Comparison of ENCODE assay signal across 39 cellular contexts in the genomic region with DNA sequence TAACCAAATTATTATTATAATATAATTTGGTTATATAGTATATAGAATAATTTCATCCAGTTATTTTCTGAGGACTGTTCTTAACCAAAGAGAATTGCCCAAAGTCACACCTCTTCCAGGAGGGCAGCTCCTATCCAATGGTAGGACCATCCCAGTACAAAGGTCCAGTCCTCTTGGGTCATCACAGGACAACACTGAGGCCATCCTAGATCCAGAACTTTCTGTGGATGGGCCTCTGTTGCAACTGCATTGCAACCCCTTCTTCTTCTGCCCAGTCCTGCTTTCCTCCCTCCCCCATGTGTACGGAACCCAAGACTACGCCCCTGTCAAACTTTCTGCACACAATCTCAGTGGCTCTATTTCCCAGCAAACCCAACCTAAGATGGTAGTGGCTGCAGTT. TPM values are rescaled to one million over a fixed set of nuclear protein-coding genes. Genes with fewer than 3 reads are reported as not detected.
"Had no signal": no experiment of that assay in that cellular context is flagged by ENCODE, and none has a peak within 500 bp of the region (broad histone marks: within the 10 kb centered on the region; RNA-seq: fewer than 3 reads in every experiment).

No MANE protein-coding gene starts in this region.

- H3K4me1 ChIP-seq: breast epithelium had no signal

- H3K27ac ChIP-seq: adrenal gland, body of pancreas, brain microvascular endothelial cell, breast epithelium, VCaP had no signal

- H3K36me3 ChIP-seq: adrenal gland, brain microvascular endothelial cell, breast epithelium had no signal

- H3K27me3 ChIP-seq: adrenal gland, body of pancreas, brain microvascular endothelial cell, breast epithelium had no signal

- ATAC-seq: activated CD8-positive, alpha-beta T cell treated with anti-CD3 and anti-CD28 coated beads for 36 hours; activated naive CD4-positive, alpha-beta T cell treated with anti-CD3 and anti-CD28 coated beads, Interleukin-2, amount 50 U/mL, for 72 hours; activated T-cell treated with anti-CD3 and anti-CD28 coated beads, Interleukin-2, amount 50 U/mL, for 4 hours; activated T-cell treated with anti-CD3 and anti-CD28 coated beads, Interleukin-2, amount 50 U/mL, for 72 hours; activated T-helper 17 cell treated with anti-CD3 and anti-CD28 coated beads, Interleukin-2, amount 50 U/mL, for 72 hours; body of pancreas had no signal

- H3K4me1 Mint-ChIP-seq: activated B cell treated with CpG ODN at 0.5 μM for 24 hours; activated naive CD8-positive, alpha-beta T cell treated with anti-CD3 and anti-CD28 coated beads for 36 hours; activated T-helper 17 cell treated with anti-CD3 and anti-CD28 coated beads, Interleukin-2, amount 50 U/mL, for 72 hours had no signal

- H3K36me3 Mint-ChIP-seq: activated CD4-positive, alpha-beta memory T cell treated with anti-CD3 and anti-CD28 coated beads for 36 hours; activated naive CD4-positive, alpha-beta T cell treated with anti-CD3 and anti-CD28 coated beads, Interleukin-2, amount 50 U/mL, for 72 hours; activated naive CD8-positive, alpha-beta T cell treated with anti-CD3 and anti-CD28 coated beads for 36 hours had no signal

- DNase-seq: activated B cell treated with CpG ODN at 0.5 μM for 24 hours; activated CD4-positive, alpha-beta memory T cell treated with anti-CD3 and anti-CD28 coated beads for 36 hours; activated CD4-positive, alpha-beta T cell treated with anti-CD3 and anti-CD28 coated beads for 4 hours; activated CD4-positive, alpha-beta T cell treated with anti-CD3 and anti-CD28 coated beads, Interleukin-2, amount 10 ng/mL, durations not matched to agents 24 days and 14 days; activated CD4-positive, alpha-beta T cell treated with anti-CD3 and anti-CD28 coated beads, Interleukin-2, amount 50 U/mL, for 1 hour; activated CD4-positive, alpha-beta T cell treated with anti-CD3 and anti-CD28 coated beads, Interleukin-2, amount 50 U/mL, for 4 hours; activated CD4-positive, CD25-positive, alpha-beta regulatory T cell treated with anti-CD3 and anti-CD28 coated beads, Interleukin-2, amount 50 U/mL, for 72 hours; activated CD8-positive, alpha-beta memory T cell treated with anti-CD3 and anti-CD28 coated beads, Interleukin-2, amount 50 U/mL, for 4 hours; activated CD8-positive, alpha-beta T cell treated with anti-CD3 and anti-CD28 coated beads for 36 hours; activated effector memory CD4-positive, alpha-beta T cell treated with anti-CD3 and anti-CD28 coated beads, Interleukin-2, amount 50 U/mL, for 16 hours; activated gamma-delta T cell treated with Interleukin-2 at 50 U/mL for 16 hours; activated naive CD4-positive, alpha-beta T cell; activated naive CD4-positive, alpha-beta T cell treated with anti-CD3 and anti-CD28 coated beads for 36 hours; activated naive CD4-positive, alpha-beta T cell treated with anti-CD3 and anti-CD28 coated beads, Interleukin-2, amount 50 U/mL, for 16 hours; activated naive CD8-positive, alpha-beta T cell treated with anti-CD3 and anti-CD28 coated beads for 36 hours; activated T-cell treated with anti-CD3 and anti-CD28 coated beads for 4 hours; activated T-cell treated with anti-CD3 and anti-CD28 coated beads, Interleukin-2, amount 50 U/mL, for 1 hour; activated T-cell treated with anti-CD3 and anti-CD28 coated beads, Interleukin-2, amount 50 U/mL, for 4 hours; activated T-cell treated with anti-CD3 and anti-CD28 coated beads, Interleukin-2, amount 50 U/mL, for 72 hours; adrenal gland; amniotic stem cell; body of pancreas; brain microvascular endothelial cell; central memory CD4-positive, alpha-beta T cell; T-helper 1 cell; T-helper 2 cell; T-helper 9 cell had no signal

- H3K9me3 Mint-ChIP-seq: activated B cell treated with CpG ODN at 0.5 μM for 24 hours; activated CD4-positive, alpha-beta memory T cell treated with anti-CD3 and anti-CD28 coated beads for 36 hours; activated CD4-positive, alpha-beta T cell treated with anti-CD3 and anti-CD28 coated beads, Interleukin-2, amount 10 ng/mL, durations not matched to agents 24 days and 14 days; activated CD8-positive, alpha-beta T cell treated with anti-CD3 and anti-CD28 coated beads for 36 hours; activated naive CD4-positive, alpha-beta T cell treated with anti-CD3 and anti-CD28 coated beads for 36 hours; activated naive CD4-positive, alpha-beta T cell treated with anti-CD3 and anti-CD28 coated beads, Interleukin-2, amount 50 U/mL, for 72 hours; activated naive CD8-positive, alpha-beta T cell treated with anti-CD3 and anti-CD28 coated beads for 36 hours; activated T-cell treated with anti-CD3 and anti-CD28 coated beads, Interleukin-2, amount 50 U/mL, for 4 hours; activated T-cell treated with anti-CD3 and anti-CD28 coated beads, Interleukin-2, amount 50 U/mL, for 72 hours; activated T-helper 1 cell treated with anti-CD3 and anti-CD28 coated beads, Interleukin-12 subunit alpha, Interleukin-12 subunit beta, Interleukin-2, Interleukin-4 antibody, amounts not matched to agents 30 ng/mL and 10 ng/mL and 1 ng/mL, durations not matched to agents 14 hours and 24 hours and 36 hours; activated T-helper 17 cell treated with anti-CD3 and anti-CD28 coated beads, Interleukin-2, amount 50 U/mL, for 72 hours; T-helper 1 cell treated with Interleukin-12 subunit alpha and Interleukin-12 subunit beta and Interleukin-4 antibody, amounts not matched to agents 30 μg/mL and 1 μg/mL, for 36 hours; T-helper 2 cell treated with Interferon-gamma antibody and Interleukin-4, amounts not matched to agents 5 μg/mL and 100 μg/mL, for 36 hours had no signal

- H3K27ac Mint-ChIP-seq: activated B cell treated with CpG ODN at 0.5 μM for 24 hours; activated CD4-positive, alpha-beta memory T cell treated with anti-CD3 and anti-CD28 coated beads for 36 hours; activated CD4-positive, alpha-beta T cell treated with anti-CD3 and anti-CD28 coated beads, Interleukin-2, amount 10 ng/mL, durations not matched to agents 24 days and 14 days; activated CD8-positive, alpha-beta T cell treated with anti-CD3 and anti-CD28 coated beads for 36 hours; activated naive CD4-positive, alpha-beta T cell treated with anti-CD3 and anti-CD28 coated beads for 36 hours; activated naive CD4-positive, alpha-beta T cell treated with anti-CD3 and anti-CD28 coated beads, Interleukin-2, amount 50 U/mL, for 72 hours; activated naive CD8-positive, alpha-beta T cell treated with anti-CD3 and anti-CD28 coated beads for 36 hours; activated T-cell treated with anti-CD3 and anti-CD28 coated beads, Interleukin-2, amount 50 U/mL, for 72 hours; activated T-helper 1 cell treated with anti-CD3 and anti-CD28 coated beads, Interleukin-12 subunit alpha, Interleukin-12 subunit beta, Interleukin-2, Interleukin-4 antibody, amounts not matched to agents 30 ng/mL and 10 ng/mL and 1 ng/mL, durations not matched to agents 14 hours and 24 hours and 36 hours; activated T-helper 17 cell treated with anti-CD3 and anti-CD28 coated beads, Interleukin-2, amount 50 U/mL, for 72 hours; T-helper 1 cell treated with Interleukin-12 subunit alpha and Interleukin-12 subunit beta and Interleukin-4 antibody, amounts not matched to agents 30 μg/mL and 1 μg/mL, for 36 hours; T-helper 2 cell treated with Interferon-gamma antibody and Interleukin-4, amounts not matched to agents 5 μg/mL and 100 μg/mL, for 36 hours had no signal

- H3K4me3 ChIP-seq: adrenal gland, body of pancreas, breast epithelium had no signal

- H3K9me3 ChIP-seq: adrenal gland, body of pancreas, breast epithelium had no signal

- H3K4me3 Mint-ChIP-seq: activated B cell treated with CpG ODN at 0.5 μM for 24 hours; activated CD4-positive, alpha-beta memory T cell treated with anti-CD3 and anti-CD28 coated beads for 36 hours; activated CD4-positive, alpha-beta T cell treated with anti-CD3 and anti-CD28 coated beads, Interleukin-2, amount 10 ng/mL, durations not matched to agents 24 days and 14 days; activated CD8-positive, alpha-beta T cell treated with anti-CD3 and anti-CD28 coated beads for 36 hours; activated naive CD4-positive, alpha-beta T cell treated with anti-CD3 and anti-CD28 coated beads for 36 hours; activated naive CD8-positive, alpha-beta T cell treated with anti-CD3 and anti-CD28 coated beads for 36 hours; activated T-cell treated with anti-CD3 and anti-CD28 coated beads, Interleukin-2, amount 50 U/mL, for 4 hours; activated T-cell treated with anti-CD3 and anti-CD28 coated beads, Interleukin-2, amount 50 U/mL, for 72 hours; activated T-helper 1 cell treated with anti-CD3 and anti-CD28 coated beads, Interleukin-12 subunit alpha, Interleukin-12 subunit beta, Interleukin-2, Interleukin-4 antibody, amounts not matched to agents 30 ng/mL and 10 ng/mL and 1 ng/mL, durations not matched to agents 14 hours and 24 hours and 36 hours; activated T-helper 17 cell treated with anti-CD3 and anti-CD28 coated beads, Interleukin-2, amount 50 U/mL, for 72 hours; T-helper 1 cell treated with Interleukin-12 subunit alpha and Interleukin-12 subunit beta and Interleukin-4 antibody, amounts not matched to agents 30 μg/mL and 1 μg/mL, for 36 hours; T-helper 2 cell treated with Interferon-gamma antibody and Interleukin-4, amounts not matched to agents 5 μg/mL and 100 μg/mL, for 36 hours had no signal

RNA-seq across cellular contexts. Expression of gene HABP2, which starts 5.4 kb away (rescaled TPM):
- total RNA-seq: activated B cell treated with CpG ODN at 0.5 μM for 24 hours; activated CD4-positive, alpha-beta memory T cell treated with anti-CD3 and anti-CD28 coated beads for 36 hours; activated CD4-positive, alpha-beta T cell treated with anti-CD3 and anti-CD28 coated beads, Interleukin-2, amount 10 ng/mL, durations not matched to agents 24 days and 14 days; activated CD8-positive, alpha-beta memory T cell treated with anti-CD3 and anti-CD28 coated beads for 36 hours; activated CD8-positive, alpha-beta T cell treated with anti-CD3 and anti-CD28 coated beads for 36 hours; activated naive CD4-positive, alpha-beta T cell treated with anti-CD3 and anti-CD28 coated beads for 36 hours; activated naive CD4-positive, alpha-beta T cell treated with anti-CD3 and anti-CD28 coated beads, Interleukin-2, amount 50 U/mL, for 72 hours; activated naive CD8-positive, alpha-beta T cell treated with anti-CD3 and anti-CD28 coated beads for 36 hours; activated T-cell treated with anti-CD3 and anti-CD28 coated beads, Interleukin-2, amount 50 U/mL, for 72 hours; activated T-helper 1 cell treated with anti-CD3 and anti-CD28 coated beads, Interleukin-12 subunit alpha, Interleukin-12 subunit beta, Interleukin-2, Interleukin-4 antibody, amounts not matched to agents 30 ng/mL and 10 ng/mL and 1 ng/mL, durations not matched to agents 14 hours and 24 hours and 36 hours; activated T-helper 17 cell treated with anti-CD3 and anti-CD28 coated beads, Interleukin-2, amount 50 U/mL, for 72 hours; aorta; astrocyte; cardiac septum; cerebellum had no signal
- polyA plus RNA-seq: aorta had no signal
